Comparison of ENCODE assay signal across 8 cellular contexts in the genomic region with DNA sequence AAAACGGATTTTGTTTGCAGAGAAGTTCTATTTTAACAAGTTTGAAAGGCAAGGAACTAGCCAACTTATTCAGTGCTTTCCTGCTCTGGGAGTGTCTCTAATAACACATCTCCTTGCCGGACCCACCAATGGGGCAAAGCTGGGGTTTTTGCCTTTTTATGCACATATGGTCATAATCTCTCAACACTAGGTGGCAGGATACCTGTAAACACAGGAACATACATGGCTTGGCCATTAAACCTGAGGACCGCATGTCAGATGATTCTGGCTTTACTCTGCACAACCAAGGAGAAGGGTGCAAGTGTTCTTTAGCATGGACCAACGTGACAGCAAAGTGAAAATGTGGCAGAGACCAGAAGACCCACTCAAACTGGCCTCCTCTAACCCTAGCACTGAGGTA. TPM values are rescaled to one million over a fixed set of nuclear protein-coding genes. Genes with fewer than 3 reads are reported as not detected.
DNase-seq lines count a peak whose midpoint lies in the region; ATAC-seq, FAIRE-seq and TF ChIP-seq lines count a peak whose summit lies in the region.

No MANE protein-coding gene starts in this region.

- H3K4me3 Mint-ChIP-seq in endodermal cell, result no peak overlapping the region
- no peak overlapping the region for H3K4me3 Mint-ChIP-seq in activated T-helper 1 cell treated with anti-CD3 and anti-CD28 coated beads, Interleukin-12 subunit alpha, Interleukin-12 subunit beta, Interleukin-2, Interleukin-4 antibody, amounts not matched to agents 30 ng/mL and 10 ng/mL and 1 ng/mL, durations not matched to agents 14 hours and 24 hours and 36 hours

- H3K4me1 ChIP-seq in endodermal cell (ENCODE audit: control insufficient read depth, insufficient read depth, low read length) (no peaks in the 10 kb centered on the region), small intestine (ENCODE audit: control insufficient read depth in 2 of 2, insufficient read depth in 1 of 2, low read depth in 1 of 2, low read length in 1 of 2) (peaks cover 0 to 2% of the 10 kb centered on the region in 2 donors)

- intact Hi-C loops in activated T-helper 1 cell treated with anti-CD3 and anti-CD28 coated beads, Interleukin-12 subunit alpha, Interleukin-12 subunit beta, Interleukin-2, Interleukin-4 antibody, amounts not matched to agents 30 ng/mL and 10 ng/mL and 1 ng/mL, durations not matched to agents 14 hours and 24 hours and 36 hours (cut with micrococcal nuclease), result loop anchor here (1.0 kb wide), 1 partner anchor 74 kb away; no protein-coding TSS in a partner anchor

- TF ChIP-seq CTCF in AG04450 (IDR thresholded peaks at IDR 0.05; ENCODE audit: low read depth, low read length) (peak; percentile 41), GM12874 (IDR thresholded peaks at IDR 0.05; ENCODE audit: insufficient read depth, low read depth, low read length) (peak; percentile 46), endodermal cell (conservative IDR thresholded peaks at IDR 0.05) (peak; percentile 71)

- no peak for FAIRE-seq in small intestine (lab: Jason Lieb, UNC)

- ATAC-seq in GM18867 (IDR thresholded peaks at IDR 0.05; ENCODE audit: unreplicated experiment), result no peak
- ATAC-seq in HG02981 (IDR thresholded peaks at IDR 0.05; ENCODE audit: unreplicated experiment), result no peak

- CTCF ChIA-PET in AG04450 (lab: Charles Lee), result interaction anchor here (1.2 to 2.8 kb wide), 2 partner anchors 9 to 12 kb away, joined by 4 to 8 read pairs; no protein-coding TSS in a partner anchor

- peak overlapping the region; percentile 48 for H3K27ac Mint-ChIP-seq in endodermal cell
- no peak overlapping the region for H3K27ac Mint-ChIP-seq in activated T-helper 1 cell treated with anti-CD3 and anti-CD28 coated beads, Interleukin-12 subunit alpha, Interleukin-12 subunit beta, Interleukin-2, Interleukin-4 antibody, amounts not matched to agents 30 ng/mL and 10 ng/mL and 1 ng/mL, durations not matched to agents 14 hours and 24 hours and 36 hours

- H3K27ac ChIP-seq in AG04450 (ENCODE audit: low read depth, low read length) (no peak overlapping the region), endodermal cell (ENCODE audit: low read depth, low read length) (no peak overlapping the region), small intestine (ENCODE audit: low read depth in 1 of 2, low read length in 1 of 2) (no peak overlapping the region)

- H3K4me1 Mint-ChIP-seq in endodermal cell, result peaks cover 25% of the 10 kb centered on the region
- peaks cover 18% of the 10 kb centered on the region for H3K4me1 Mint-ChIP-seq in activated T-helper 1 cell treated with anti-CD3 and anti-CD28 coated beads, Interleukin-12 subunit alpha, Interleukin-12 subunit beta, Interleukin-2, Interleukin-4 antibody, amounts not matched to agents 30 ng/mL and 10 ng/mL and 1 ng/mL, durations not matched to agents 14 hours and 24 hours and 36 hours (ENCODE audit: low read depth)

- H3K9ac ChIP-seq in endodermal cell (ENCODE audit: extremely low read depth, low read length, poor library complexity, severe bottlenecking), result no peak overlapping the region

- no peaks in the 10 kb centered on the region for H3K9me3 Mint-ChIP-seq in endodermal cell
- H3K9me3 Mint-ChIP-seq in activated T-helper 1 cell treated with anti-CD3 and anti-CD28 coated beads, Interleukin-12 subunit alpha, Interleukin-12 subunit beta, Interleukin-2, Interleukin-4 antibody, amounts not matched to agents 30 ng/mL and 10 ng/mL and 1 ng/mL, durations not matched to agents 14 hours and 24 hours and 36 hours, result no peaks in the 10 kb centered on the region

- no peaks in the 10 kb centered on the region for H3K27me3 ChIP-seq in AG04450 (ENCODE audit: control insufficient read depth, insufficient read depth, low read length)
- H3K27me3 ChIP-seq in endodermal cell (ENCODE audit: control insufficient read depth, insufficient read depth, low read length, poor library complexity, severe bottlenecking), result no peaks in the 10 kb centered on the region
- no peaks in the 10 kb centered on the region for H3K27me3 ChIP-seq in small intestine (ENCODE audit: control insufficient read depth in 2 of 2, insufficient read depth in 2 of 2, low read length in 2 of 2)

- H3K4me3 ChIP-seq in AG04450 (ENCODE audit: low read depth, low read length) (no peak overlapping the region), endodermal cell (ENCODE audit: low read length) (no peak overlapping the region), small intestine (ENCODE audit: low read depth in 1 of 2, low read length in 2 of 2) (no peak overlapping the region)

- DNase-seq in AG04450 (ENCODE audit: low read depth, low spot score) (no peak), NCI-H774 (lab: John Stamatoyannopoulos, UW) (peak; percentile 9), endodermal cell (no peak), small intestine (peak; percentile 46)
- no peak for DNase-seq in activated T-helper 1 cell treated with anti-CD3 and anti-CD28 coated beads, Interleukin-12 subunit alpha, Interleukin-12 subunit beta, Interleukin-2, Interleukin-4 antibody, amounts not matched to agents 30 ng/mL and 10 ng/mL and 1 ng/mL, durations not matched to agents 14 hours and 24 hours and 36 hours (ENCODE audit: low spot score)

- POLR2A ChIA-PET in AG04450 (lab: Yijun Ruan, JAX), result interaction anchor here (0.9 kb wide), 1 partner anchor 18 kb away, joined by 3 read pairs; no protein-coding TSS in a partner anchor

- H3K36me3 Mint-ChIP-seq in endodermal cell (ENCODE audit: low read depth), result peaks cover 75% of the 10 kb centered on the region
- peaks cover 3% of the 10 kb centered on the region for H3K36me3 Mint-ChIP-seq in activated T-helper 1 cell treated with anti-CD3 and anti-CD28 coated beads, Interleukin-12 subunit alpha, Interleukin-12 subunit beta, Interleukin-2, Interleukin-4 antibody, amounts not matched to agents 30 ng/mL and 10 ng/mL and 1 ng/mL, durations not matched to agents 14 hours and 24 hours and 36 hours (ENCODE audit: low read depth)

- no peaks in the 10 kb centered on the region for H3K9me3 ChIP-seq in AG04450 (ENCODE audit: control insufficient read depth, insufficient read depth, low read length)
- no peaks in the 10 kb centered on the region for H3K9me3 ChIP-seq in endodermal cell (ENCODE audit: control insufficient read depth, low read length)
- no peaks in the 10 kb centered on the region for H3K9me3 ChIP-seq in small intestine (ENCODE audit: control insufficient read depth, low read depth)

- H3K36me3 ChIP-seq in endodermal cell (ENCODE audit: control insufficient read depth, insufficient read depth, low read length), result peaks cover 84% of the 10 kb centered on the region
- H3K36me3 ChIP-seq in small intestine (ENCODE audit: control insufficient read depth in 2 of 2, insufficient read depth in 2 of 2, low read length in 2 of 2), result no peaks in the 10 kb centered on the region

- 85 to 92% methylated on average over 4 of the region's 4 CpGs for WGBS in endodermal cell (ENCODE audit: insufficient coverage in 1 of 2, insufficient read length in 1 of 2), 2 experiments
- 48 to 70% (median 55%) methylated on average over 4 of the region's 4 CpGs for WGBS in small intestine, 3 donors

- no peaks in the 10 kb centered on the region for H3K27me3 Mint-ChIP-seq in endodermal cell (ENCODE audit: insufficient read depth)
- H3K27me3 Mint-ChIP-seq in activated T-helper 1 cell treated with anti-CD3 and anti-CD28 coated beads, Interleukin-12 subunit alpha, Interleukin-12 subunit beta, Interleukin-2, Interleukin-4 antibody, amounts not matched to agents 30 ng/mL and 10 ng/mL and 1 ng/mL, durations not matched to agents 14 hours and 24 hours and 36 hours (ENCODE audit: insufficient read depth), result peaks cover 5% of the 10 kb centered on the region

RNA-seq across cellular contexts. Expression of gene TMEM9, which starts 4.9 kb away (rescaled TPM):
- polyA plus RNA-seq in AG04450 (2011; rRNA removed) (81.7 and 103 TPM in 2 replicates), small intestine (10 to 100 TPM in 2 of 3 donors, 1 to 10 TPM in 1; 6.3 to 58.5 (median 11.6) TPM)
- polyA minus RNA-seq in AG04450 (2011; rRNA and poly(A)+ RNA removed), result 54.5 and 72.0 TPM in 2 replicates
- 100 to 1,000 TPM; 145 to 156 TPM for total RNA-seq in endodermal cell
- 130 TPM for polyA plus RNA-seq in endodermal cell (2013, experiment 1 of 2)
- 119 TPM for polyA plus RNA-seq in endodermal cell (2013, experiment 2 of 2)
- 13.2 and 13.9 TPM in 2 replicates for total RNA-seq in activated T-helper 1 cell treated with anti-CD3 and anti-CD28 coated beads, Interleukin-12 subunit alpha, Interleukin-12 subunit beta, Interleukin-2, Interleukin-4 antibody, amounts not matched to agents 30 ng/mL and 10 ng/mL and 1 ng/mL, durations not matched to agents 14 hours and 24 hours and 36 hours

RNA-seq across cellular contexts. Expression of gene ASCL5, which starts 22.4 kb away (rescaled TPM):
- polyA plus RNA-seq in AG04450 (2011; rRNA removed) (not detected in 2 replicates), small intestine (under 1 TPM in 1 of 3 donors, not detected in 2; 0.15 TPM)
- not detected in 2 replicates for polyA minus RNA-seq in AG04450 (2011; rRNA and poly(A)+ RNA removed)
- total RNA-seq in endodermal cell, result 1 to 10 TPM; 1.2 to 1.8 TPM
- polyA plus RNA-seq in endodermal cell (2013, experiment 1 of 2), result not detected
- polyA plus RNA-seq in endodermal cell (2013, experiment 2 of 2), result not detected
- not detected in 2 replicates for total RNA-seq in activated T-helper 1 cell treated with anti-CD3 and anti-CD28 coated beads, Interleukin-12 subunit alpha, Interleukin-12 subunit beta, Interleukin-2, Interleukin-4 antibody, amounts not matched to agents 30 ng/mL and 10 ng/mL and 1 ng/mL, durations not matched to agents 14 hours and 24 hours and 36 hours

RNA-seq across cellular contexts. Expression of gene CACNA1S, which starts 37.2 kb away (rescaled TPM):
- polyA plus RNA-seq in AG04450 (2011; rRNA removed) (not detected in 2 replicates), small intestine (under 1 TPM in 1 of 3 donors, not detected in 2; 0.01 TPM)
- polyA minus RNA-seq in AG04450 (2011; rRNA and poly(A)+ RNA removed), result not detected in 2 replicates
- under 1 TPM; 0.11 to 0.13 TPM for total RNA-seq in endodermal cell
- 0.07 TPM for polyA plus RNA-seq in endodermal cell (2013, experiment 1 of 2)
- not detected for polyA plus RNA-seq in endodermal cell (2013, experiment 2 of 2)
- not detected in 2 replicates for total RNA-seq in activated T-helper 1 cell treated with anti-CD3 and anti-CD28 coated beads, Interleukin-12 subunit alpha, Interleukin-12 subunit beta, Interleukin-2, Interleukin-4 antibody, amounts not matched to agents 30 ng/mL and 10 ng/mL and 1 ng/mL, durations not matched to agents 14 hours and 24 hours and 36 hours

RNA-seq across cellular contexts. Expression of gene IGFN1, which starts 41.2 kb away (rescaled TPM):
- polyA plus RNA-seq in AG04450 (2011; rRNA removed), result 0.01 TPM in 1 of 2 replicates, not detected in the other
- polyA minus RNA-seq in AG04450 (2011; rRNA and poly(A)+ RNA removed), result 0.05 TPM in 1 of 2 replicates, not detected in the other
- not detected for total RNA-seq in endodermal cell
- polyA plus RNA-seq in endodermal cell (2013, experiment 1 of 2), result 0.18 TPM
- polyA plus RNA-seq in endodermal cell (2013, experiment 2 of 2), result not detected
- polyA plus RNA-seq in small intestine, result under 1 TPM in 2 of 3 donors, not detected in 1; under 0.01 to 0.01 TPM
- total RNA-seq in activated T-helper 1 cell treated with anti-CD3 and anti-CD28 coated beads, Interleukin-12 subunit alpha, Interleukin-12 subunit beta, Interleukin-2, Interleukin-4 antibody, amounts not matched to agents 30 ng/mL and 10 ng/mL and 1 ng/mL, durations not matched to agents 14 hours and 24 hours and 36 hours, result not detected in 2 replicates

Comparison
In these comparisons a context has a peak if more than half of its experiments do, and no peak if none do; other contexts are left out.
1. DNase-seq: peak in NCI-H774 (single experiment) and small intestine (single experiment); none in AG04450 (single experiment), endodermal cell (single experiment) and activated T-helper 1 cell treated with anti-CD3 and anti-CD28 coated beads, Interleukin-12 subunit alpha, Interleukin-12 subunit beta, Interleukin-2, Interleukin-4 antibody, amounts not matched to agents 30 ng/mL and 10 ng/mL and 1 ng/mL, durations not matched to agents 14 hours and 24 hours and 36 hours (single experiment).
2. Peak in every context shown above with its lines, with median percentiles within 50 percentile points of each other: CTCF ChIP-seq.